In the genomic region with DNA sequence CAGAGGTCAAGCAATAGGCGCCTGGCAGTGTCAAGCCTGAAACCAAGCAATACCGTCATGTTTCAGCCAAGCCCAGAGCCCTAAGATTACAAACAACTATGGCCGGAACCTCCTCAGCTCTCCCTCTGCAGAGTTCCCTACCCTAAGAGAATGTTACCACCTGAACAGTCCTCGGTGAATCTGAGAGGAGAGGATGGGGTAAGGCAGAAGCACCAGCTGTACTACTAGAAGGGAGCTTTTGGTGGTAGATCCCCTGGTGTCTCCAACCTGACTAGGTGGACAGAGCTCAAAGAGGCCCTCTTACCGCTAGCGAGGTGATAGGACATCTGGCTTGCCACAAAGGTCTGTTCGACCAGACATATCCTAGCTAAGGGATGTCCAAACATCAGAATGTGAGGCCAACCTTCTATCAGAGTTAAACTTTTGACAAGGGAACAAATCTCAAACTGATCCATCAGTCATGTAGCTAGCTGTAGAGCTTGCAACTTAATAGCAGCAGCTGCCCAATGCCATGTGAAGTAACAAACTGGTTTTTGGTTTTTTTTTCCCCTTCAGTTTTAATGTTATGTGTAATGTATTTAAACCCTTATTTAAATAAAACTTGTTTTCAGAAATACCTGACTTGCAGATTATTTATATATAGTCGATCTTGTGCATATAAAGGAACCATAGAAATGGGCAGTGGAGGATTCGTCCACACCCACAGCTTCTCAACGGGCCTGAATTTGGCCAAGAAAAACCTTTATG, we compare ENCODE assay signal across 12 cellular contexts. TPM values are rescaled to one million over a fixed set of nuclear protein-coding genes. Genes with fewer than 3 reads are reported as not detected.
A peak's percentile ranks its signal among the peaks of the same experiment; 100 is the strongest.
DNase-seq lines count a peak whose midpoint lies in the region; ATAC-seq and TF ChIP-seq lines count a peak whose summit lies in the region.
"Had no signal": no experiment of that assay in that cellular context is flagged by ENCODE, and none has a peak within 500 bp of the region (broad histone marks: within the 10 kb centered on the region; RNA-seq: fewer than 3 reads in every experiment).

No MANE protein-coding gene starts in this region.

- peaks cover 41% of the 10 kb centered on the region for H3K4me1 Mint-ChIP-seq in activated CD4-positive, alpha-beta memory T cell treated with anti-CD3 and anti-CD28 coated beads for 36 hours (ENCODE audit: low read depth)
- H3K4me1 Mint-ChIP-seq in stimulated activated effector memory CD8-positive, alpha-beta T cell treated with anti-CD3 and anti-CD28 coated beads, Interleukin-12 subunit alpha, Interleukin-12 subunit beta, amount 100 ng/mL, for 72 hours, result peaks cover 51% of the 10 kb centered on the region

- peak; percentile 62 for DNase-seq in activated CD8-positive, alpha-beta memory T cell treated with anti-CD3 and anti-CD28 coated beads for 24 hours
- DNase-seq in activated CD8-positive, alpha-beta memory T cell treated with anti-CD3 and anti-CD28 coated beads, Interleukin-2, amount 50 U/mL, for 4 hours, result no peak
- DNase-seq in activated CD4-positive, alpha-beta memory T cell treated with anti-CD3 and anti-CD28 coated beads for 36 hours, result no peak
- DNase-seq in stimulated activated effector memory CD8-positive, alpha-beta T cell treated with anti-CD3 and anti-CD28 coated beads, Interleukin-12 subunit alpha, Interleukin-12 subunit beta, amount 100 ng/mL, for 72 hours (ENCODE audit: low spot score in 2 of 2), result peak in 1 of 2 donors; percentile 66
- DNase-seq in retina (no peak), NCI-H1092 treated with DMSO at 0.1 percent for 48 hours (lab: John Stamatoyannopoulos, UW) (no peak), ovary (no peak)
- DNase-seq: foreskin keratinocyte, NCI-H226, nucleus accumbens had no signal

- intact Hi-C loops in activated CD4-positive, alpha-beta memory T cell treated with anti-CD3 and anti-CD28 coated beads for 36 hours (cut with micrococcal nuclease), result no loop called here
- intact Hi-C loops in ovary (cut with DNase I), result no loop called here

- no peak for TF ChIP-seq EP300 in ovary (IDR thresholded peaks at IDR 0.05)

- POLR2A ChIA-PET in activated CD4-positive, alpha-beta memory T cell treated with anti-CD3 and anti-CD28 coated beads for 36 hours (lab: Charles Lee), result interaction anchor here (0.9 to 6.4 kb wide), 6 partner anchors 13 to 326 kb away, joined by 3 to 184 read pairs (median 8); a partner anchor contains a TSS

- no peak for TF ChIP-seq CTCF in ovary (IDR thresholded peaks at IDR 0.05)

- H3K4me3 ChIP-seq in esophagus (ENCODE audit: low read depth in 1 of 2, low read length in 2 of 2) (peak overlapping the region; percentile 6 to 75), ovary (no peak overlapping the region)

- no peaks in the 10 kb centered on the region for H3K27me3 Mint-ChIP-seq in activated CD4-positive, alpha-beta memory T cell treated with anti-CD3 and anti-CD28 coated beads for 36 hours

- peaks cover 49% of the 10 kb centered on the region for H3K36me3 Mint-ChIP-seq in activated CD4-positive, alpha-beta memory T cell treated with anti-CD3 and anti-CD28 coated beads for 36 hours
- peaks cover 82% of the 10 kb centered on the region for H3K36me3 Mint-ChIP-seq in stimulated activated effector memory CD8-positive, alpha-beta T cell treated with anti-CD3 and anti-CD28 coated beads, Interleukin-12 subunit alpha, Interleukin-12 subunit beta, amount 100 ng/mL, for 72 hours

- H3K4me3 Mint-ChIP-seq in activated CD4-positive, alpha-beta memory T cell treated with anti-CD3 and anti-CD28 coated beads for 36 hours, result peak overlapping the region; percentile 95
- H3K4me3 Mint-ChIP-seq in stimulated activated effector memory CD8-positive, alpha-beta T cell treated with anti-CD3 and anti-CD28 coated beads, Interleukin-12 subunit alpha, Interleukin-12 subunit beta, amount 100 ng/mL, for 72 hours, result peak overlapping the region; percentile 92

- peak overlapping the region in 1 of 2 donors; percentile 66 for H3K27ac ChIP-seq in esophagus (ENCODE audit: low read depth in 2 of 2, low read length in 1 of 2)
- H3K27ac ChIP-seq in ovary, result no peak overlapping the region

- H3K9me3 ChIP-seq in esophagus (ENCODE audit: control insufficient read depth in 2 of 2, insufficient read depth in 1 of 2, low read depth in 1 of 2, low read length in 1 of 2) (no peaks in the 10 kb centered on the region), ovary (no peaks in the 10 kb centered on the region)

- 70% methylated on average over 10 of the region's 10 CpGs for WGBS in esophagus, 2 donors
- 63 to 70% (median 64%) methylated on average over 10 of the region's 10 CpGs for WGBS in ovary, 3 donors

- H3K9me3 Mint-ChIP-seq in activated CD4-positive, alpha-beta memory T cell treated with anti-CD3 and anti-CD28 coated beads for 36 hours, result no peaks in the 10 kb centered on the region
- H3K9me3 Mint-ChIP-seq in stimulated activated effector memory CD8-positive, alpha-beta T cell treated with anti-CD3 and anti-CD28 coated beads, Interleukin-12 subunit alpha, Interleukin-12 subunit beta, amount 100 ng/mL, for 72 hours, result no peaks in the 10 kb centered on the region

- H3K27me3 ChIP-seq in esophagus (ENCODE audit: control insufficient read depth in 1 of 2, insufficient read depth in 2 of 2, low read length in 2 of 2) (no peaks in the 10 kb centered on the region), ovary (no peaks in the 10 kb centered on the region)
- H3K27me3 ChIP-seq: foreskin keratinocyte had no signal

- peak overlapping the region; percentile 99 for H3K27ac Mint-ChIP-seq in activated CD4-positive, alpha-beta memory T cell treated with anti-CD3 and anti-CD28 coated beads for 36 hours
- H3K27ac Mint-ChIP-seq in stimulated activated effector memory CD8-positive, alpha-beta T cell treated with anti-CD3 and anti-CD28 coated beads, Interleukin-12 subunit alpha, Interleukin-12 subunit beta, amount 100 ng/mL, for 72 hours, result peak overlapping the region; percentile 100

- ATAC-seq in stimulated activated effector memory CD8-positive, alpha-beta T cell treated with anti-CD3 and anti-CD28 coated beads, Interleukin-12 subunit alpha, Interleukin-12 subunit beta, amount 100 ng/mL, for 72 hours, result no peak
- ATAC-seq: foreskin keratinocyte had no signal

- no peak for TF ChIP-seq POLR2A in ovary (IDR thresholded peaks at IDR 0.05)

- CTCF ChIA-PET in activated CD4-positive, alpha-beta memory T cell treated with anti-CD3 and anti-CD28 coated beads for 36 hours (lab: Charles Lee), result interaction anchor here (6.6 to 9.4 kb wide), 2 partner anchors 12 to 25 kb away, joined by 120 to 197 read pairs; no protein-coding TSS in a partner anchor

- H3K4me1 ChIP-seq in esophagus (ENCODE audit: control insufficient read depth in 2 of 2, insufficient read depth in 2 of 2, low read length in 1 of 2), result peaks cover 0 to 2% of the 10 kb centered on the region in 2 donors
- H3K4me1 ChIP-seq in ovary (ENCODE audit: insufficient read depth), result peaks cover 5% of the 10 kb centered on the region
- H3K4me1 ChIP-seq: foreskin keratinocyte had no signal

- H3K36me3 ChIP-seq in esophagus (ENCODE audit: control insufficient read depth in 2 of 2, insufficient read depth in 2 of 2, low read length in 1 of 2) (peaks cover 9 to 37% of the 10 kb centered on the region in 2 donors), ovary (no peaks in the 10 kb centered on the region)

RNA-seq across cellular contexts. Expression of a gene that starts 2.5 kb away (rescaled TPM):
- total RNA-seq in activated CD4-positive, alpha-beta memory T cell treated with anti-CD3 and anti-CD28 coated beads for 36 hours, result 1,000 to 10,000 TPM; 1,052 to 1,072 TPM
- polyA plus RNA-seq in esophagus (100 to 1,000 TPM; 342 to 553 TPM), ovary (1,000 to 10,000 TPM in 1 of 2 donors, 100 to 1,000 TPM in 1; 641 to 1,340 TPM)
- 1,000 to 10,000 TPM in 1 of 7 donors, 100 to 1,000 TPM in 6; 270 to 1,292 (median 813) TPM for total RNA-seq in ovary

RNA-seq across cellular contexts. Expression of a gene that starts 20.9 kb away (rescaled TPM):
- not detected for total RNA-seq in activated CD4-positive, alpha-beta memory T cell treated with anti-CD3 and anti-CD28 coated beads for 36 hours
- polyA plus RNA-seq in esophagus (not detected), ovary (not detected)
- total RNA-seq in ovary, result not detected
- total RNA-seq: activated CD8-positive, alpha-beta memory T cell treated with anti-CD3 and anti-CD28 coated beads for 36 hours had no signal

RNA-seq across cellular contexts. Expression of a gene that starts 43.2 kb away (rescaled TPM):
- not detected for total RNA-seq in activated CD4-positive, alpha-beta memory T cell treated with anti-CD3 and anti-CD28 coated beads for 36 hours
- polyA plus RNA-seq in esophagus, result 1 to 10 TPM in 1 of 2 donors, under 1 TPM in 1; 0.35 to 1.4 TPM
- 1 to 10 TPM in 2 of 7 donors, under 1 TPM in 5; 0.12 to 1.5 (median 0.56) TPM for total RNA-seq in ovary
- polyA plus RNA-seq in ovary, result under 1 TPM; 0.17 to 0.85 TPM
